ENCODE assay signal across 1 cellular context in the genomic region with DNA sequence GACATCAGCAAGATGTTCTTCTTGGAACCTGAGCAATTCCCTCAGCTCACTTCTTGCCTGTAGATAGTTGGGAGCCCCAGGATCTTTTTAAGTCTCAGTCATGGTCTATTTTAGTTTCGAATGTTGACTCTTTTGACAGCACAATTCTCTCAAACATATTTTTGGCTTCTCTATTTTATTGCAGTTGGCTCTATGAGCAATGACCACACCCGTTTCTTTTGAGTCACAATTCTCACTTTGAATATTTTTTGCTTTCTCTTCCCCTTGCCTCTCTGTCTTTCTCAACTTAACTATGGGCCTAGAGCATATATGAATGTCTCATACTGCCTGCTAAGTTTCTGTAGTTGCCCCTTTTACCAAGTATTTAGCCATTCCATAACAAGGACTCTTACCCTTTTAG.
TF ChIP-seq lines count a peak whose summit lies in the region.

No MANE protein-coding gene starts in this region.

TF ChIP-seq in HepG2, 621 proteins besides CTCF, POLR2A, EP300 and RAD21:
- TF ChIP-seq, protein P1, sequence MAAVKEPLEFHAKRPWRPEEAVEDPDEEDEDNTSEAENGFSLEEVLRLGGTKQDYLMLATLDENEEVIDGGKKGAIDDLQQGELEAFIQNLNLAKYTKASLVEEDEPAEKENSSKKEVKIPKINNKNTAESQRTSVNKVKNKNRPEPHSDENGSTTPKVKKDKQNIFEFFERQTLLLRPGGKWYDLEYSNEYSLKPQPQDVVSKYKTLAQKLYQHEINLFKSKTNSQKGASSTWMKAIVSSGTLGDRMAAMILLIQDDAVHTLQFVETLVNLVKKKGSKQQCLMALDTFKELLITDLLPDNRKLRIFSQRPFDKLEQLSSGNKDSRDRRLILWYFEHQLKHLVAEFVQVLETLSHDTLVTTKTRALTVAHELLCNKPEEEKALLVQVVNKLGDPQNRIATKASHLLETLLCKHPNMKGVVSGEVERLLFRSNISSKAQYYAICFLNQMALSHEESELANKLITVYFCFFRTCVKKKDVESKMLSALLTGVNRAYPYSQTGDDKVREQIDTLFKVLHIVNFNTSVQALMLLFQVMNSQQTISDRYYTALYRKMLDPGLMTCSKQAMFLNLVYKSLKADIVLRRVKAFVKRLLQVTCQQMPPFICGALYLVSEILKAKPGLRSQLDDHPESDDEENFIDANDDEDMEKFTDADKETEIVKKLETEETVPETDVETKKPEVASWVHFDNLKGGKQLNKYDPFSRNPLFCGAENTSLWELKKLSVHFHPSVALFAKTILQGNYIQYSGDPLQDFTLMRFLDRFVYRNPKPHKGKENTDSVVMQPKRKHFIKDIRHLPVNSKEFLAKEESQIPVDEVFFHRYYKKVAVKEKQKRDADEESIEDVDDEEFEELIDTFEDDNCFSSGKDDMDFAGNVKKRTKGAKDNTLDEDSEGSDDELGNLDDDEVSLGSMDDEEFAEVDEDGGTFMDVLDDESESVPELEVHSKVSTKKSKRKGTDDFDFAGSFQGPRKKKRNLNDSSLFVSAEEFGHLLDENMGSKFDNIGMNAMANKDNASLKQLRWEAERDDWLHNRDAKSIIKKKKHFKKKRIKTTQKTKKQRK (IDR thresholded peaks at IDR 0.05; ENCODE audit: low read length) = no peak
- TF ChIP-seq ATF7-NPFF (CRISPR knock-in tag; IDR thresholded peaks at IDR 0.05; ENCODE audit: low read depth) (no peak), CBFB (CRISPR knock-in tag; IDR thresholded peaks at IDR 0.05) (no peak), TCF7L2 (IDR thresholded peaks at IDR 0.05; ENCODE audit: low read depth, low read length) (no peak), ATF7 (IDR thresholded peaks at IDR 0.05) (no peak), ATF7 (CRISPR knock-in tag; IDR thresholded peaks at IDR 0.05) (no peak), NR2F6 (IDR thresholded peaks at IDR 0.05) (no peak), NR2F6 (CRISPR knock-in tag; IDR thresholded peaks at IDR 0.05) (no peak), SMC3 (IDR thresholded peaks at IDR 0.05; ENCODE audit: low read length) (no peak)
- TF ChIP-seq, protein P2, sequence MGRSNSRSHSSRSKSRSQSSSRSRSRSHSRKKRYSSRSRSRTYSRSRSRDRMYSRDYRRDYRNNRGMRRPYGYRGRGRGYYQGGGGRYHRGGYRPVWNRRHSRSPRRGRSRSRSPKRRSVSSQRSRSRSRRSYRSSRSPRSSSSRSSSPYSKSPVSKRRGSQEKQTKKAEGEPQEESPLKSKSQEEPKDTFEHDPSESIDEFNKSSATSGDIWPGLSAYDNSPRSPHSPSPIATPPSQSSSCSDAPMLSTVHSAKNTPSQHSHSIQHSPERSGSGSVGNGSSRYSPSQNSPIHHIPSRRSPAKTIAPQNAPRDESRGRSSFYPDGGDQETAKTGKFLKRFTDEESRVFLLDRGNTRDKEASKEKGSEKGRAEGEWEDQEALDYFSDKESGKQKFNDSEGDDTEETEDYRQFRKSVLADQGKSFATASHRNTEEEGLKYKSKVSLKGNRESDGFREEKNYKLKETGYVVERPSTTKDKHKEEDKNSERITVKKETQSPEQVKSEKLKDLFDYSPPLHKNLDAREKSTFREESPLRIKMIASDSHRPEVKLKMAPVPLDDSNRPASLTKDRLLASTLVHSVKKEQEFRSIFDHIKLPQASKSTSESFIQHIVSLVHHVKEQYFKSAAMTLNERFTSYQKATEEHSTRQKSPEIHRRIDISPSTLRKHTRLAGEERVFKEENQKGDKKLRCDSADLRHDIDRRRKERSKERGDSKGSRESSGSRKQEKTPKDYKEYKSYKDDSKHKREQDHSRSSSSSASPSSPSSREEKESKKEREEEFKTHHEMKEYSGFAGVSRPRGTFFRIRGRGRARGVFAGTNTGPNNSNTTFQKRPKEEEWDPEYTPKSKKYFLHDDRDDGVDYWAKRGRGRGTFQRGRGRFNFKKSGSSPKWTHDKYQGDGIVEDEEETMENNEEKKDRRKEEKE (IDR thresholded peaks at IDR 0.05) = no peak
- TF ChIP-seq, protein P3, sequence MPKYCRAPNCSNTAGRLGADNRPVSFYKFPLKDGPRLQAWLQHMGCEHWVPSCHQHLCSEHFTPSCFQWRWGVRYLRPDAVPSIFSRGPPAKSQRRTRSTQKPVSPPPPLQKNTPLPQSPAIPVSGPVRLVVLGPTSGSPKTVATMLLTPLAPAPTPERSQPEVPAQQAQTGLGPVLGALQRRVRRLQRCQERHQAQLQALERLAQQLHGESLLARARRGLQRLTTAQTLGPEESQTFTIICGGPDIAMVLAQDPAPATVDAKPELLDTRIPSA (CRISPR knock-in tag; IDR thresholded peaks at IDR 0.05; ENCODE audit: borderline replicate concordance) = no peak
- TF ChIP-seq, protein P4, sequence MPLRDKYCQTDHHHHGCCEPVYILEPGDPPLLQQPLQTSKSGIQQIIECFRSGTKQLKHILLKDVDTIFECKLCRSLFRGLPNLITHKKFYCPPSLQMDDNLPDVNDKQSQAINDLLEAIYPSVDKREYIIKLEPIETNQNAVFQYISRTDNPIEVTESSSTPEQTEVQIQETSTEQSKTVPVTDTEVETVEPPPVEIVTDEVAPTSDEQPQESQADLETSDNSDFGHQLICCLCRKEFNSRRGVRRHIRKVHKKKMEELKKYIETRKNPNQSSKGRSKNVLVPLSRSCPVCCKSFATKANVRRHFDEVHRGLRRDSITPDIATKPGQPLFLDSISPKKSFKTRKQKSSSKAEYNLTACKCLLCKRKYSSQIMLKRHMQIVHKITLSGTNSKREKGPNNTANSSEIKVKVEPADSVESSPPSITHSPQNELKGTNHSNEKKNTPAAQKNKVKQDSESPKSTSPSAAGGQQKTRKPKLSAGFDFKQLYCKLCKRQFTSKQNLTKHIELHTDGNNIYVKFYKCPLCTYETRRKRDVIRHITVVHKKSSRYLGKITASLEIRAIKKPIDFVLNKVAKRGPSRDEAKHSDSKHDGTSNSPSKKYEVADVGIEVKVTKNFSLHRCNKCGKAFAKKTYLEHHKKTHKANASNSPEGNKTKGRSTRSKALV (CRISPR knock-in tag; IDR thresholded peaks at IDR 0.05) = no peak
